In genomic region chr3:188229726-188230125, GRCh38 we compare ENCODE assay signal across 12 cellular contexts.
"Had no signal": no experiment of that assay in that cellular context is flagged by ENCODE, and none has a peak within 500 bp of the region (broad histone marks: within the 10 kb centered on the region; RNA-seq: fewer than 3 reads in every experiment).

No MANE protein-coding gene starts in this region.

- DNase-seq: activated naive CD4-positive, alpha-beta T cell treated with anti-CD3 and anti-CD28 coated beads, Interleukin-2, amount 50 U/mL, for 16 hours; activated T-cell treated with anti-CD3 and anti-CD28 coated beads, Interleukin-2, amount 50 U/mL, for 1 hour; cerebellar nuclear complex; endodermal cell; foreskin fibroblast; head of caudate nucleus; left colon; mucosa of descending colon; ovary; stimulated activated CD4-positive, alpha-beta T cell treated with anti-CD3 and anti-CD28 coated beads, Interleukin-1b, Interleukin-23, amount 100 ng/mL, for 48 hours; substantia nigra; upper lobe of right lung had no signal

- H3K27me3 ChIP-seq: ovary, upper lobe of right lung had no signal

- H3K4me3 ChIP-seq: mucosa of descending colon, ovary, upper lobe of right lung had no signal

- H3K36me3 ChIP-seq: ovary, upper lobe of right lung had no signal

- H3K27ac ChIP-seq: ovary, upper lobe of right lung had no signal

- H3K9me3 ChIP-seq: mucosa of descending colon, ovary, upper lobe of right lung had no signal
